23 cellular contexts compared by ENCODE assay signal in genomic region chr17:28471127-28471453, GRCh38. TPM values are rescaled to one million over a fixed set of nuclear protein-coding genes. Genes with fewer than 3 reads are reported as not detected.
"Had no signal": no experiment of that assay in that cellular context is flagged by ENCODE, and none has a peak within 500 bp of the region (broad histone marks: within the 10 kb centered on the region; RNA-seq: fewer than 3 reads in every experiment).

No MANE protein-coding gene starts in this region.

- ATAC-seq: activated CD8-positive, alpha-beta memory T cell treated with anti-CD3 and anti-CD28 coated beads, Interleukin-2, amount 10 ng/mL, durations not matched to agents 7 days and 5 days; left cardiac atrium; lower lobe of right lung; sciatic nerve; stimulated activated memory B cell treated with anti-CD40 and anti-IgM and Interleukin-4, amounts not matched to agents 10 μg/mL and 1 μg/mL and 100 μg/mL, for 72 hours; T-cell had no signal

- H3K4me3 Mint-ChIP-seq: activated CD8-positive, alpha-beta memory T cell treated with anti-CD3 and anti-CD28 coated beads, Interleukin-2, amount 10 ng/mL, durations not matched to agents 7 days and 5 days; activated naive CD4-positive, alpha-beta T cell treated with anti-CD3 and anti-CD28 coated beads, Interleukin-2, amount 50 U/mL, for 24 hours; central memory CD8-positive, alpha-beta T cell; mesothelial cell of epicardium; neural crest cell; stimulated activated memory B cell treated with anti-CD40 and anti-IgM and Interleukin-4, amounts not matched to agents 10 μg/mL and 1 μg/mL and 100 μg/mL, for 72 hours; T-cell had no signal

- H3K36me3 Mint-ChIP-seq: activated CD8-positive, alpha-beta memory T cell treated with anti-CD3 and anti-CD28 coated beads, Interleukin-2, amount 10 ng/mL, durations not matched to agents 7 days and 5 days; activated naive CD4-positive, alpha-beta T cell treated with anti-CD3 and anti-CD28 coated beads, Interleukin-2, amount 50 U/mL, for 24 hours; mesothelial cell of epicardium; stimulated activated memory B cell treated with anti-CD40 and anti-IgM and Interleukin-4, amounts not matched to agents 10 μg/mL and 1 μg/mL and 100 μg/mL, for 72 hours; T-cell had no signal

- H3K27ac Mint-ChIP-seq: activated CD8-positive, alpha-beta memory T cell treated with anti-CD3 and anti-CD28 coated beads, Interleukin-2, amount 10 ng/mL, durations not matched to agents 7 days and 5 days; activated naive CD4-positive, alpha-beta T cell treated with anti-CD3 and anti-CD28 coated beads, Interleukin-2, amount 50 U/mL, for 24 hours; mesothelial cell of epicardium; stimulated activated memory B cell treated with anti-CD40 and anti-IgM and Interleukin-4, amounts not matched to agents 10 μg/mL and 1 μg/mL and 100 μg/mL, for 72 hours; T-cell had no signal

- H3K27ac ChIP-seq: adrenal gland, coronary artery, lower lobe of right lung, tibial artery, uterus, VCaP had no signal

- DNase-seq: activated CD4-positive, alpha-beta T cell treated with anti-CD3 and anti-CD28 coated beads, Interleukin-2, amount 50 U/mL, for 48 hours; activated T-cell treated with anti-CD3 and anti-CD28 coated beads, Interleukin-2, amount 50 U/mL, for 1 hour; effector memory CD4-positive, alpha-beta T cell; left cardiac atrium; lower lobe of right lung; stimulated activated CD4-positive, alpha-beta T cell treated with anti-CD3 and anti-CD28 coated beads, Interleukin-2, amount 100 ng/mL, for 48 hours; T-cell; T1000; uterus had no signal

- H3K9me3 Mint-ChIP-seq: activated naive CD4-positive, alpha-beta T cell treated with anti-CD3 and anti-CD28 coated beads, Interleukin-2, amount 50 U/mL, for 24 hours; central memory CD8-positive, alpha-beta T cell; mesothelial cell of epicardium; neural crest cell; stimulated activated memory B cell treated with anti-CD40 and anti-IgM and Interleukin-4, amounts not matched to agents 10 μg/mL and 1 μg/mL and 100 μg/mL, for 72 hours; T-cell had no signal

- H3K27me3 Mint-ChIP-seq: activated naive CD4-positive, alpha-beta T cell treated with anti-CD3 and anti-CD28 coated beads, Interleukin-2, amount 50 U/mL, for 24 hours had no signal

- H3K4me1 Mint-ChIP-seq: neural crest cell; stimulated activated memory B cell treated with anti-CD40 and anti-IgM and Interleukin-4, amounts not matched to agents 10 μg/mL and 1 μg/mL and 100 μg/mL, for 72 hours had no signal

- H3K9me3 ChIP-seq: adrenal gland, lower lobe of right lung, tibial artery, uterus had no signal

RNA-seq across cellular contexts. Expression of gene SLC13A2, which starts 2.4 kb away (rescaled TPM):
- total RNA-seq: activated CD8-positive, alpha-beta memory T cell treated with anti-CD3 and anti-CD28 coated beads, Interleukin-2, amount 10 ng/mL, durations not matched to agents 7 days and 5 days; adrenal gland; frontal cortex; left cardiac atrium; lower lobe of right lung; mesothelial cell of epicardium; myocyte; neural crest cell; osteoblast; sciatic nerve; T-cell; uterus had no signal

RNA-seq across cellular contexts. Expression of gene FOXN1, which starts 35.1 kb away (rescaled TPM):
- total RNA-seq: activated CD8-positive, alpha-beta memory T cell treated with anti-CD3 and anti-CD28 coated beads, Interleukin-2, amount 10 ng/mL, durations not matched to agents 7 days and 5 days; adrenal gland; frontal cortex; left cardiac atrium; myocyte; neural crest cell; osteoblast; sciatic nerve; T-cell; uterus had no signal
